ENCODE assay signal across 27 cellular contexts in genomic region chr3:33937628-33938027, GRCh38.
"Had no signal": no experiment of that assay in that cellular context is flagged by ENCODE, and none has a peak within 500 bp of the region (broad histone marks: within the 10 kb centered on the region; RNA-seq: fewer than 3 reads in every experiment).

No MANE protein-coding gene starts in this region.

- H3K4me1 ChIP-seq: SJCRH30 had no signal

- H3K9me3 ChIP-seq: SJCRH30 had no signal

- DNase-seq: Karpas-422, MM.1S, MV-4-11, NCI-H1092, NCI-H1105, NCI-H1436 treated with DMSO at 0.1 percent for 48 hours, NCI-H1694 treated with DMSO at 0.1 percent for 48 hours, NCI-H187 treated with DMSO at 0.1 percent for 48 hours, NCI-H2029, NCI-H2107, NCI-H2171, NCI-H226, NCI-H446 treated with DMSO at 0.1 percent for 48 hours, NCI-H510A, NCI-H524, NCI-H526, NCI-H774, PC-9, SHP77, SIG-M5, SJCRH30 had no signal

- H3K36me3 ChIP-seq: SJCRH30 had no signal

- H3K27me3 ChIP-seq: SJCRH30 had no signal

- ATAC-seq: Panc1, Right ventricle myocardium inferior, SK-N-SH treated with all-trans-retinoic acid at 6 μM for 48 hours had no signal

- H3K27ac ChIP-seq: KMS-11, PC-9, RWPE1, SJCRH30, SK-N-MC had no signal

- H3K4me3 ChIP-seq: PC-9, SJCRH30, SK-N-MC had no signal
